Comparison of ENCODE assay signal across 7 cellular contexts in genomic region chr2:98508690-98509054, GRCh38.
A peak's percentile ranks its signal among the peaks of the same experiment; 100 is the strongest.
DNase-seq lines count a peak whose midpoint lies in the region; ATAC-seq and TF ChIP-seq lines count a peak whose summit lies in the region.

No MANE protein-coding gene starts in this region.

- peaks cover 2% of the 10 kb centered on the region for H3K36me3 Mint-ChIP-seq in T-helper 17 cell (ENCODE audit: low read depth)
- no peaks in the 10 kb centered on the region for H3K36me3 Mint-ChIP-seq in glutamatergic neuron (ENCODE audit: unreplicated experiment)

- H3K27me3 Mint-ChIP-seq in T-helper 17 cell (no peaks in the 10 kb centered on the region), glutamatergic neuron (ENCODE audit: unreplicated experiment) (peaks cover 4% of the 10 kb centered on the region)

- H3K27ac Mint-ChIP-seq in T-helper 17 cell (peak overlapping the region; percentile 80), glutamatergic neuron (ENCODE audit: unreplicated experiment) (no peak overlapping the region)

- H3K9ac ChIP-seq in muscle layer of colon (ENCODE audit: low read length), result no peak overlapping the region

- H3K27ac ChIP-seq in muscle layer of colon (ENCODE audit: low read depth, low read length), result peak overlapping the region; percentile 7
- peak overlapping the region; percentile 33 for H3K27ac ChIP-seq in temporal lobe (ENCODE audit: low read depth, low read length)

- TF ChIP-seq CTCF in glutamatergic neuron (IDR thresholded peaks at IDR 0.05; ENCODE audit: partially characterized antibody, unreplicated experiment), result no peak

- no peak overlapping the region for H3K4me3 ChIP-seq in muscle layer of colon (ENCODE audit: low read depth in 1 of 2, low read length in 2 of 2)

- H3K27me3 ChIP-seq in muscle layer of colon (ENCODE audit: control insufficient read depth in 1 of 2, insufficient read depth in 2 of 2, low read length in 2 of 2), result no peaks in the 10 kb centered on the region

- H3K9me3 ChIP-seq in T-helper 17 cell (ENCODE audit: control insufficient read depth, low read length, poor library complexity, severe bottlenecking), result no peaks in the 10 kb centered on the region
- H3K9me3 ChIP-seq in muscle layer of colon (ENCODE audit: low read length), result no peaks in the 10 kb centered on the region

- peaks cover 3% of the 10 kb centered on the region for H3K9me3 Mint-ChIP-seq in glutamatergic neuron (ENCODE audit: unreplicated experiment)

- peaks cover 61% of the 10 kb centered on the region for H3K4me1 Mint-ChIP-seq in T-helper 17 cell
- H3K4me1 Mint-ChIP-seq in glutamatergic neuron (ENCODE audit: low read depth, unreplicated experiment), result peaks cover 2% of the 10 kb centered on the region

- ATAC-seq in T-helper 17 cell (peak; percentile 79), GM18907 (IDR thresholded peaks at IDR 0.05; ENCODE audit: unreplicated experiment) (no peak), HG02610 (IDR thresholded peaks at IDR 0.05; ENCODE audit: unreplicated experiment) (no peak)

- H3K4me3 Mint-ChIP-seq in T-helper 17 cell, result peak overlapping the region; percentile 72
- no peak overlapping the region for H3K4me3 Mint-ChIP-seq in glutamatergic neuron (ENCODE audit: unreplicated experiment)

- no peaks in the 10 kb centered on the region for H3K36me3 ChIP-seq in muscle layer of colon (ENCODE audit: insufficient read depth, low read length)

- DNase-seq in T-helper 17 cell (no peak), amniotic epithelial cell (ENCODE audit: low read depth) (peak; percentile 98), glutamatergic neuron (no peak)

- H3K4me1 ChIP-seq in muscle layer of colon (ENCODE audit: insufficient read depth, low read length), result peaks cover 58% of the 10 kb centered on the region
